Comparison of ENCODE assay signal across 8 cellular contexts in the genomic region with DNA sequence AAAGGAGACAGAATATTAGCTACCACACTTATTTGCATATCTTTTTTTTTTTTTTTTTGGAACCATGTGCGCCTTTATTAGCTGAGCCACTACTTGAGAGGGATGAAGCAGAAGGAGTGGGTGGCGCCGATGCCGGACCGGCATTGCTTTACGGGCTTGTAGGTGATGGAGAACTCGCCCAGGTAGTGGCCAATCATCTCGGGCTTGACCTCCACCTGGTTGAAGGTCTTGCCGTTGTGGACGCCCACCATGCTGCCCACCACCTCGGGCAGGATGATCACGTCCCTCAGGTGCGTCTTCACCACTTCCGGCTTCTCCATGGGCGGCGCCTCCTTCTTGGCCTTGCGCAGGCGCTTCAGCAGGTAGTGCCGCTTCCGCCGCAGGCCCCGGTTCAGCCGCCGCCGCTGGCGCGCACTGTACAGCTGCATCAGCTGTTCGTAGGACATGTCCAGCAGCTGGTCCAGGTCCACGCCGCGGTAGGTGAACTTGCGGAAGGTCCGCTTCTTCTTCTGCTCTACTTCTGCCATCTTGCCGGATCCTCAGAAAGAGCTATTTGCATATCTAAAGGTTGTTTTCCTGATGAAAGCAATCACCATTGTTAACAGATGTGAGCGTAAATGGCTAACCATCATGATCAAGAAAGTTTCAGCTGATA.
DNase-seq lines count a peak whose midpoint lies in the region; ATAC-seq and TF ChIP-seq lines count a peak whose summit lies in the region.
"Not testable (repeated sequence)": the region's sequence is repeated elsewhere in the genome, so short reads cannot be mapped to it uniquely, and the experiment has no call there.

No MANE protein-coding gene starts in this region.

- peaks cover 13% of the 10 kb centered on the region for H3K27me3 ChIP-seq in neutrophil

- H3K4me3 ChIP-seq in fibroblast of mammary gland (ENCODE audit: control insufficient read depth, low read depth, low read length) (peak overlapping the region; percentile 26), neutrophil (ENCODE audit: low read depth in 1 of 2, low read length in 1 of 2) (peak overlapping the region; percentile 28 to 48)

- H3K27ac ChIP-seq in neutrophil = peak overlapping the region; percentile 23

- H3K27me3 Mint-ChIP-seq in stimulated activated memory B cell treated with anti-CD40 and anti-IgM and Interleukin-4, amounts not matched to agents 10 μg/mL and 1 μg/mL and 100 μg/mL, for 72 hours = not testable (repeated sequence)

- not testable (repeated sequence) for H3K4me1 ChIP-seq in neutrophil (ENCODE audit: control insufficient read depth in 1 of 2, insufficient read depth in 1 of 2, low read depth in 1 of 2, low read length in 1 of 2)

- peak overlapping the region; percentile 87 for H3K27ac Mint-ChIP-seq in stimulated activated memory B cell treated with anti-CD40 and anti-IgM and Interleukin-4, amounts not matched to agents 10 μg/mL and 1 μg/mL and 100 μg/mL, for 72 hours

- DNase-seq in DMS53 (lab: John Stamatoyannopoulos, UW) = peak; percentile 89
- DNase-seq in NCI-H345 treated with DMSO at 0.1 percent for 48 hours (lab: John Stamatoyannopoulos, UW; ENCODE audit: unreplicated experiment) = peak; percentile 52
- peak; percentile 6 to 36 (median 21) for DNase-seq in activated CD4-positive, CD25-positive, alpha-beta regulatory T cell (lab: John Stamatoyannopoulos, UW)
- peak; percentile 65 for DNase-seq in activated naive CD4-positive, alpha-beta T cell treated with anti-CD3 and anti-CD28 coated beads, Interleukin-2, amount 50 U/mL, for 16 hours
- DNase-seq in fibroblast of mammary gland (ENCODE audit: low read depth) = not testable (repeated sequence)

- not testable (repeated sequence) for H3K9me3 ChIP-seq in neutrophil

- not testable (repeated sequence) for H3K36me3 ChIP-seq in neutrophil

- peak overlapping the region; percentile 84 for H3K4me3 Mint-ChIP-seq in stimulated activated memory B cell treated with anti-CD40 and anti-IgM and Interleukin-4, amounts not matched to agents 10 μg/mL and 1 μg/mL and 100 μg/mL, for 72 hours

- not testable (repeated sequence) for H3K4me1 Mint-ChIP-seq in stimulated activated memory B cell treated with anti-CD40 and anti-IgM and Interleukin-4, amounts not matched to agents 10 μg/mL and 1 μg/mL and 100 μg/mL, for 72 hours

- ATAC-seq in HG02981 (IDR thresholded peaks at IDR 0.05; ENCODE audit: unreplicated experiment) = peak; percentile 63
- ATAC-seq in stimulated activated memory B cell treated with anti-CD40 and anti-IgM and Interleukin-4, amounts not matched to agents 10 μg/mL and 1 μg/mL and 100 μg/mL, for 72 hours = peak; percentile 59

- not testable (repeated sequence) for TF ChIP-seq CTCF in fibroblast of mammary gland (conservative IDR thresholded peaks at IDR 0.05; ENCODE audit: control insufficient read depth, insufficient read depth, low read depth, low read length); neutrophil (IDR thresholded peaks at IDR 0.05)

- H3K36me3 Mint-ChIP-seq in stimulated activated memory B cell treated with anti-CD40 and anti-IgM and Interleukin-4, amounts not matched to agents 10 μg/mL and 1 μg/mL and 100 μg/mL, for 72 hours = not testable (repeated sequence)

- not testable (repeated sequence) for H3K9me3 Mint-ChIP-seq in stimulated activated memory B cell treated with anti-CD40 and anti-IgM and Interleukin-4, amounts not matched to agents 10 μg/mL and 1 μg/mL and 100 μg/mL, for 72 hours
